1 cellular context compared by ENCODE assay signal in the genomic region with DNA sequence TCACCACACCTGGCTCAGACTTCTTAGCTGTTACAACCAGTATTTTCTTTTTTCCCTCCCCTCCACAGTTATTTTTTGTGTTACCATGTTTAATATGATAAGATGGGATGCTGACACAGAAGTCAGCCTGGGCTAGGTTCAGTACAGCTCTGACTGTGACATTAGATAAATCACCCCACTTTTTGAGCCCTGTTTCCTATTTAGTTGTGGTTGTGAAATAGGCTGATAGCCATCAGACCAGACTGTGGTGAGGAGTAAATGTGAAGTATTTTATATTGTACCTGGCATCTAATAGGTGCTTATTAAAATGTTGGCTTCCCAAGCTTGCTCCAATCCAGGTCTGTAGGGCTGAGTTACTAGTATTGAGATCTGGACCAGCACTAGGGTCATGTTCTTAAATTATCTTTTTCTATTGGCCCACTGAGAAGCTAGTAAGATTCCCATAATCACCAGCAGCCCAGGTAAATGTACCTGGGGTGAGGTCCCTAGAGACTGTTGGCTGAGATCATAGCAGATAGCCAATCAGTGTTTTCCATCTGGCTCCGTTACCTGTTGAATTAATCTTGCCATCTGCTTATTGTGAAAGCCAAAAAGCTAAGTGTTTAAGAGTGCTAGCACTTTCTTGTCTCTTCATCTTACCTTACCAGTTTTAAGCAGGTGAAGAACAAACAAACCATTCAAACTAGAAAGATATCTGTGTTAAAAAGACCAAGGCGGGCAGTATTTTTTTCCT.
TF ChIP-seq lines count a peak whose summit lies in the region.

No MANE protein-coding gene starts in this region.

TF ChIP-seq in K562, 482 proteins besides CTCF, POLR2A, EP300 and RAD21 (continued from another document):
- TF ChIP-seq, protein P1, sequence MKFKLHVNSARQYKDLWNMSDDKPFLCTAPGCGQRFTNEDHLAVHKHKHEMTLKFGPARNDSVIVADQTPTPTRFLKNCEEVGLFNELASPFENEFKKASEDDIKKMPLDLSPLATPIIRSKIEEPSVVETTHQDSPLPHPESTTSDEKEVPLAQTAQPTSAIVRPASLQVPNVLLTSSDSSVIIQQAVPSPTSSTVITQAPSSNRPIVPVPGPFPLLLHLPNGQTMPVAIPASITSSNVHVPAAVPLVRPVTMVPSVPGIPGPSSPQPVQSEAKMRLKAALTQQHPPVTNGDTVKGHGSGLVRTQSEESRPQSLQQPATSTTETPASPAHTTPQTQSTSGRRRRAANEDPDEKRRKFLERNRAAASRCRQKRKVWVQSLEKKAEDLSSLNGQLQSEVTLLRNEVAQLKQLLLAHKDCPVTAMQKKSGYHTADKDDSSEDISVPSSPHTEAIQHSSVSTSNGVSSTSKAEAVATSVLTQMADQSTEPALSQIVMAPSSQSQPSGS (CRISPR knock-in tag; IDR thresholded peaks at IDR 0.05) = no peak
- no peak for TF ChIP-seq TARDBP (IDR thresholded peaks at IDR 0.05)
- peak; percentile 57; the same call in 1 of the 2 replicates for TF ChIP-seq CEBPB (tag; IDR thresholded peaks at IDR 0.05)
- TF ChIP-seq PRPF4 (IDR thresholded peaks at IDR 0.05; ENCODE audit: insufficient read depth, low read depth, low read length, poor library complexity, severe bottlenecking) = no peak
- peak; percentile 13 for TF ChIP-seq MEIS2 (IDR thresholded peaks at IDR 0.05; ENCODE audit: partially characterized antibody)
- no peak for TF ChIP-seq ZC3H4 (CRISPR knock-in tag; IDR thresholded peaks at IDR 0.05; ENCODE audit: borderline replicate concordance)
- no peak for TF ChIP-seq SAFB2 (IDR thresholded peaks at IDR 0.05; ENCODE audit: borderline replicate concordance, low read depth, low read length, severe bottlenecking)
- TF ChIP-seq ZBED1 (IDR thresholded peaks at IDR 0.05) = no peak
- TF ChIP-seq, protein P2, sequence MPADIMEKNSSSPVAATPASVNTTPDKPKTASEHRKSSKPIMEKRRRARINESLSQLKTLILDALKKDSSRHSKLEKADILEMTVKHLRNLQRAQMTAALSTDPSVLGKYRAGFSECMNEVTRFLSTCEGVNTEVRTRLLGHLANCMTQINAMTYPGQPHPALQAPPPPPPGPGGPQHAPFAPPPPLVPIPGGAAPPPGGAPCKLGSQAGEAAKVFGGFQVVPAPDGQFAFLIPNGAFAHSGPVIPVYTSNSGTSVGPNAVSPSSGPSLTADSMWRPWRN (IDR thresholded peaks at IDR 0.05; ENCODE audit: low read depth) = no peak
- TF ChIP-seq, protein P3, sequence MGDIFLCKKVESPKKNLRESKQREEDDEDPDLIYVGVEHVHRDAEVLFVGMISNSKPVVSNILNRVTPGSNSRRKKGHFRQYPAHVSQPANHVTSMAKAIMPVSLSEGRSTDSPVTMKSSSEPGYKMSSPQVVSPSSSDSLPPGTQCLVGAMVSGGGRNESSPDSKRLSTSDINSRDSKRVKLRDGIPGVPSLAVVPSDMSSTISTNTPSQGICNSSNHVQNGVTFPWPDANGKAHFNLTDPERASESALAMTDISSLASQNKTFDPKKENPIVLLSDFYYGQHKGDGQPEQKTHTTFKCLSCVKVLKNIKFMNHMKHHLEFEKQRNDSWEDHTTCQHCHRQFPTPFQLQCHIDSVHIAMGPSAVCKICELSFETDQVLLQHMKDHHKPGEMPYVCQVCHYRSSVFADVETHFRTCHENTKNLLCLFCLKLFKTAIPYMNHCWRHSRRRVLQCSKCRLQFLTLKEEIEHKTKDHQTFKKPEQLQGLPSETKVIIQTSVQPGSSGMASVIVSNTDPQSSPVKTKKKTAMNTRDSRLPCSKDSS (IDR thresholded peaks at IDR 0.05; ENCODE audit: low read depth, partially characterized antibody) = no peak
